ENCODE assay signal across 1 cellular context in the genomic region with DNA sequence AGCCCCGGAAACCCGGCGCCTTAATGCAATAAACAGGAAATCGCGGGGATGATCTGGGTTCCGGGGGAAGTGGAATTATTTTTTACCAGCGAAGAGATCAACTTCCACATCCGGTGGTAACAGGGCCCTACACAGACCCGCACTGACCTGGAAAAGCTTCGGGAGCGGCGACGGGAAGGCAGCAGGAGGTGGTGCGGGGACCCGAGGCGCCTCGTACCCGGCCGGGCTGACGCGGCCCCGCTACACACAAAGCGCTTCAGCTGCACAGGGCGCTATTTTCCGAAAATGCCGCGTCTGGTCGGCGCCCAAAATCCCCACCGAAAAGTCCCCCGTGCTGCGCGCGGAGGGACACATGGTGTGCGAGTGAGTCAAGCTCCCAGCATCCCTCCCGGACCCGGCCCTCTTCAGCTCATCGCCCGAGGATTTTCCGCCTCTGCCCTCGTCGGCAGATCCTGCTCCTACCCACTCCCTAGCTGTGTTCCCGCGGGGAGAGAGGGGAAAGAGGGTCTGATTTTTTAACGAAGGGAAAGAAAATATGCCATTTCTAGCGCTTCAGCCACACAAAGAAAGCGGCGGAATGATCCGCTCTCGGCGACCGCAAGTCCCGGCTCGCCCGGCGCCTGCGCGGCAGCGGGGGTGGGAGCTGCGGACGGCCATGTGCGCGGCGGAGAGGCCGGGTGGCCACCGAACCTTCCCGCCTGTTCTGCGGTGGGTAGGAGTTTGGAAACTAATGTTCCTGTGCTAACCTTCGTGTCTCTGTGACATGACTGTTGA.
TF ChIP-seq lines count a peak whose summit lies in the region.

TSS of gene GABPB1 (minus strand) at position 361 of the 774 bp plus-strand sequence. CDS start 45,400 bp downstream, outside the sequence.

TF ChIP-seq in HEK293, 187 proteins besides CTCF, POLR2A, EP300 and RAD21 (continued from another document and continues in another):
- peak; percentile 86 for TF ChIP-seq KLF17 (tag by site-specific recombination; IDR thresholded peaks at IDR 0.05)
- peak; percentile 67 for TF ChIP-seq SP3 (tag by site-specific recombination; IDR thresholded peaks at IDR 0.05)
- no peak for TF ChIP-seq HOXD13 (CRISPR knock-in tag; IDR thresholded peaks at IDR 0.05; ENCODE audit: borderline replicate concordance)
- no peak for TF ChIP-seq ZNF830 (tag by site-specific recombination; IDR thresholded peaks at IDR 0.05; ENCODE audit: low read depth)
- TF ChIP-seq ZNF580 (tag by site-specific recombination; IDR thresholded peaks at IDR 0.05) = peak; percentile 89
- TF ChIP-seq ZNF433 (tag by site-specific recombination; IDR thresholded peaks at IDR 0.05; ENCODE audit: low read depth) = no peak
- peak; percentile 58; the same call in 1 of the 2 replicates for TF ChIP-seq ZNF600 (tag by site-specific recombination; IDR thresholded peaks at IDR 0.05)
- TF ChIP-seq FEZF1 (tag by site-specific recombination; IDR thresholded peaks at IDR 0.05) = peak; percentile 84
- no peak for TF ChIP-seq ZNF202 (tag by site-specific recombination; IDR thresholded peaks at IDR 0.05; ENCODE audit: borderline replicate concordance)
- TF ChIP-seq ZBTB7A (tag by site-specific recombination; IDR thresholded peaks at IDR 0.05; ENCODE audit: low read depth) = peak; percentile 95
- TF ChIP-seq ZNF549 (tag by site-specific recombination; IDR thresholded peaks at IDR 0.05) = no peak
- TF ChIP-seq PRDM1 (tag by site-specific recombination; IDR thresholded peaks at IDR 0.05) = peak; percentile 22; the same call in 1 of the 2 replicates
- TF ChIP-seq GLI4 (tag by site-specific recombination; IDR thresholded peaks at IDR 0.05) = peak; percentile 66; the same call in 1 of the 2 replicates
- peak; percentile 82 for TF ChIP-seq PATZ1 (tag by site-specific recombination; IDR thresholded peaks at IDR 0.05)
- peak; percentile 80 for TF ChIP-seq ZNF629 (tag by site-specific recombination; IDR thresholded peaks at IDR 0.05)
- TF ChIP-seq, protein P1, sequence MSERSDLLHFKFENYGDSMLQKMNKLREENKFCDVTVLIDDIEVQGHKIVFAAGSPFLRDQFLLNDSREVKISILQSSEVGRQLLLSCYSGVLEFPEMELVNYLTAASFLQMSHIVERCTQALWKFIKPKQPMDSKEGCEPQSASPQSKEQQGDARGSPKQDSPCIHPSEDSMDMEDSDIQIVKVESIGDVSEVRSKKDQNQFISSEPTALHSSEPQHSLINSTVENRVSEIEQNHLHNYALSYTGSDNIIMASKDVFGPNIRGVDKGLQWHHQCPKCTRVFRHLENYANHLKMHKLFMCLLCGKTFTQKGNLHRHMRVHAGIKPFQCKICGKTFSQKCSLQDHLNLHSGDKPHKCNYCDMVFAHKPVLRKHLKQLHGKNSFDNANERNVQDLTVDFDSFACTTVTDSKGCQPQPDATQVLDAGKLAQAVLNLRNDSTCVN (tag by site-specific recombination; optimal IDR thresholded peaks at IDR 0.05) = peak; percentile 60
- peak; percentile 85 for TF ChIP-seq ZNF639 (tag by site-specific recombination; IDR thresholded peaks at IDR 0.05)
- 0 out of 2 replicates have a peak, but pooled peaks have one; percentile 48 for TF ChIP-seq ZFP69B (tag by site-specific recombination; IDR thresholded peaks at IDR 0.05)
- TF ChIP-seq ZXDB (tag by site-specific recombination; IDR thresholded peaks at IDR 0.05) = peak; percentile 94
- no peak for TF ChIP-seq ZNF704 (tag by site-specific recombination; IDR thresholded peaks at IDR 0.05)
- TF ChIP-seq TRIM28 (IDR thresholded peaks at IDR 0.05; ENCODE audit: borderline replicate concordance, low read length) = peak; percentile 40; the same call in 1 of the 2 replicates
- TF ChIP-seq, protein P2, sequence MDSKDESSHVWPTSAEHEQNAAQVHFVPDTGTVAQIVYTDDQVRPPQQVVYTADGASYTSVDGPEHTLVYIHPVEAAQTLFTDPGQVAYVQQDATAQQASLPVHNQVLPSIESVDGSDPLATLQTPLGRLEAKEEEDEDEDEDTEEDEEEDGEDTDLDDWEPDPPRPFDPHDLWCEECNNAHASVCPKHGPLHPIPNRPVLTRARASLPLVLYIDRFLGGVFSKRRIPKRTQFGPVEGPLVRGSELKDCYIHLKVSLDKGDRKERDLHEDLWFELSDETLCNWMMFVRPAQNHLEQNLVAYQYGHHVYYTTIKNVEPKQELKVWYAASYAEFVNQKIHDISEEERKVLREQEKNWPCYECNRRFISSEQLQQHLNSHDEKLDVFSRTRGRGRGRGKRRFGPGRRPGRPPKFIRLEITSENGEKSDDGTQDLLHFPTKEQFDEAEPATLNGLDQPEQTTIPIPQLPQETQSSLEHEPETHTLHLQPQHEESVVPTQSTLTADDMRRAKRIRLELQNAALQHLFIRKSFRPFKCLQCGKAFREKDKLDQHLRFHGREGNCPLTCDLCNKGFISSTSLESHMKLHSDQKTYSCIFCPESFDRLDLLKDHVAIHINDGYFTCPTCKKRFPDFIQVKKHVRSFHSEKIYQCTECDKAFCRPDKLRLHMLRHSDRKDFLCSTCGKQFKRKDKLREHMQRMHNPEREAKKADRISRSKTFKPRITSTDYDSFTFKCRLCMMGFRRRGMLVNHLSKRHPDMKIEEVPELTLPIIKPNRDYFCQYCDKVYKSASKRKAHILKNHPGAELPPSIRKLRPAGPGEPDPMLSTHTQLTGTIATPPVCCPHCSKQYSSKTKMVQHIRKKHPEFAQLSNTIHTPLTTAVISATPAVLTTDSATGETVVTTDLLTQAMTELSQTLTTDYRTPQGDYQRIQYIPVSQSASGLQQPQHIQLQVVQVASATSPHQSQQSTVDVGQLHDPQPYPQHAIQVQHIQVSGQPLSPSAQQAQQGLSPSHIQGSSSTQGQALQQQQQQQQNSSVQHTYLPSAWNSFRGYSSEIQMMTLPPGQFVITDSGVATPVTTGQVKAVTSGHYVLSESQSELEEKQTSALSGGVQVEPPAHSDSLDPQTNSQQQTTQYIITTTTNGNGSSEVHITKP (tag by site-specific recombination; IDR thresholded peaks at IDR 0.05) = peak; percentile 51; the same call in 1 of the 2 replicates
- no peak for TF ChIP-seq ZNF571 (tag by site-specific recombination; IDR thresholded peaks at IDR 0.05)
- no peak for TF ChIP-seq GLI2 (tag by site-specific recombination; IDR thresholded peaks at IDR 0.05; ENCODE audit: borderline replicate concordance, low read depth)
- TF ChIP-seq TSHZ1 (tag by site-specific recombination; IDR thresholded peaks at IDR 0.05; ENCODE audit: borderline replicate concordance) = peak; percentile 51; the same call in 1 of the 2 replicates
- no peak for TF ChIP-seq ZNF701 (tag by site-specific recombination; IDR thresholded peaks at IDR 0.05)
- TF ChIP-seq KLF1 (tag by site-specific recombination; IDR thresholded peaks at IDR 0.05) = peak; percentile 19; the same call in 1 of the 2 replicates
- TF ChIP-seq, protein P3, sequence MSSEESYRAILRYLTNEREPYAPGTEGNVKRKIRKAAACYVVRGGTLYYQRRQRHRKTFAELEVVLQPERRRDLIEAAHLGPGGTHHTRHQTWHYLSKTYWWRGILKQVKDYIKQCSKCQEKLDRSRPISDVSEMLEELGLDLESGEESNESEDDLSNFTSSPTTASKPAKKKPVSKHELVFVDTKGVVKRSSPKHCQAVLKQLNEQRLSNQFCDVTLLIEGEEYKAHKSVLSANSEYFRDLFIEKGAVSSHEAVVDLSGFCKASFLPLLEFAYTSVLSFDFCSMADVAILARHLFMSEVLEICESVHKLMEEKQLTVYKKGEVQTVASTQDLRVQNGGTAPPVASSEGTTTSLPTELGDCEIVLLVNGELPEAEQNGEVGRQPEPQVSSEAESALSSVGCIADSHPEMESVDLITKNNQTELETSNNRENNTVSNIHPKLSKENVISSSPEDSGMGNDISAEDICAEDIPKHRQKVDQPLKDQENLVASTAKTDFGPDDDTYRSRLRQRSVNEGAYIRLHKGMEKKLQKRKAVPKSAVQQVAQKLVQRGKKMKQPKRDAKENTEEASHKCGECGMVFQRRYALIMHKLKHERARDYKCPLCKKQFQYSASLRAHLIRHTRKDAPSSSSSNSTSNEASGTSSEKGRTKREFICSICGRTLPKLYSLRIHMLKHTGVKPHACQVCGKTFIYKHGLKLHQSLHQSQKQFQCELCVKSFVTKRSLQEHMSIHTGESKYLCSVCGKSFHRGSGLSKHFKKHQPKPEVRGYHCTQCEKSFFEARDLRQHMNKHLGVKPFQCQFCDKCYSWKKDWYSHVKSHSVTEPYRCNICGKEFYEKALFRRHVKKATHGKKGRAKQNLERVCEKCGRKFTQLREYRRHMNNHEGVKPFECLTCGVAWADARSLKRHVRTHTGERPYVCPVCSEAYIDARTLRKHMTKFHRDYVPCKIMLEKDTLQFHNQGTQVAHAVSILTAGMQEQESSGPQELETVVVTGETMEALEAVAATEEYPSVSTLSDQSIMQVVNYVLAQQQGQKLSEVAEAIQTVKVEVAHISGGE (tag by site-specific recombination; conservative IDR thresholded peaks at IDR 0.05; ENCODE audit: low read depth) = peak; percentile 92
- peak; percentile 37 for TF ChIP-seq ZFHX2 (tag by site-specific recombination; conservative IDR thresholded peaks at IDR 0.05)
- TF ChIP-seq KLF10 (tag by site-specific recombination; IDR thresholded peaks at IDR 0.05) = no peak
- TF ChIP-seq ZNF16 (tag by site-specific recombination; IDR thresholded peaks at IDR 0.05; ENCODE audit: low read depth) = 0 out of 2 replicates have a peak, but pooled peaks have one; percentile 10
- peak; percentile 92 for TF ChIP-seq ZNF561 (tag by site-specific recombination; IDR thresholded peaks at IDR 0.05; ENCODE audit: borderline replicate concordance)
- peak; percentile 87 for TF ChIP-seq ZNF324 (tag by site-specific recombination; IDR thresholded peaks at IDR 0.05)
- TF ChIP-seq ZNF121 (tag by site-specific recombination; IDR thresholded peaks at IDR 0.05) = 0 out of 2 replicates have a peak, but pooled peaks have one; percentile 29
- TF ChIP-seq KLF16 (tag by site-specific recombination; IDR thresholded peaks at IDR 0.05) = peak; percentile 87
- no peak; the same call in 1 of the 2 replicates for TF ChIP-seq ZNF776 (tag by site-specific recombination; IDR thresholded peaks at IDR 0.05; ENCODE audit: borderline replicate concordance)
- no peak for TF ChIP-seq ZNF169 (tag by site-specific recombination; IDR thresholded peaks at IDR 0.05)
- TF ChIP-seq SP7 (tag by site-specific recombination; IDR thresholded peaks at IDR 0.05) = peak; percentile 91
- TF ChIP-seq HOXC10 (CRISPR knock-in tag; IDR thresholded peaks at IDR 0.05) = no peak
